9 cellular contexts compared by ENCODE assay signal in genomic region chr2:200454839-200455801, GRCh38. TPM values are rescaled to one million over a fixed set of nuclear protein-coding genes. Genes with fewer than 3 reads are reported as not detected.
DNase-seq lines count a peak whose midpoint lies in the region; ATAC-seq and TF ChIP-seq lines count a peak whose summit lies in the region.
"Had no signal": no experiment of that assay in that cellular context is flagged by ENCODE, and none has a peak within 500 bp of the region (broad histone marks: within the 10 kb centered on the region; RNA-seq: fewer than 3 reads in every experiment).

No MANE protein-coding gene starts in this region.

- H3K4me3 Mint-ChIP-seq in brain = no peak overlapping the region
- H3K4me3 Mint-ChIP-seq in stimulated activated naive CD8-positive, alpha-beta T cell treated with anti-CD3 and anti-CD28 coated beads, Interleukin-15, Interleukin-2, amounts not matched to agents 100 ng/mL and 50 ng/mL, for 24 hours = no peak overlapping the region
- H3K4me3 Mint-ChIP-seq in glutamatergic neuron (ENCODE audit: unreplicated experiment) = no peak overlapping the region
- H3K4me3 Mint-ChIP-seq: central memory CD8-positive, alpha-beta T cell had no signal

- H3K9me3 Mint-ChIP-seq in brain = no peaks in the 10 kb centered on the region
- no peaks in the 10 kb centered on the region for H3K9me3 Mint-ChIP-seq in stimulated activated naive CD8-positive, alpha-beta T cell treated with anti-CD3 and anti-CD28 coated beads, Interleukin-15, Interleukin-2, amounts not matched to agents 100 ng/mL and 50 ng/mL, for 24 hours
- H3K9me3 Mint-ChIP-seq in glutamatergic neuron (ENCODE audit: unreplicated experiment) = no peaks in the 10 kb centered on the region
- H3K9me3 Mint-ChIP-seq: central memory CD8-positive, alpha-beta T cell had no signal

- TF ChIP-seq CTCF in brain (conservative IDR thresholded peaks at IDR 0.05) (no peak), glutamatergic neuron (IDR thresholded peaks at IDR 0.05; ENCODE audit: partially characterized antibody, unreplicated experiment) (no peak)

- H3K4me1 Mint-ChIP-seq in brain = peaks cover 40% of the 10 kb centered on the region
- peaks cover 28% of the 10 kb centered on the region for H3K4me1 Mint-ChIP-seq in stimulated activated naive CD8-positive, alpha-beta T cell treated with anti-CD3 and anti-CD28 coated beads, Interleukin-15, Interleukin-2, amounts not matched to agents 100 ng/mL and 50 ng/mL, for 24 hours (ENCODE audit: low read depth)
- H3K4me1 Mint-ChIP-seq in glutamatergic neuron (ENCODE audit: low read depth, unreplicated experiment) = peaks cover 4% of the 10 kb centered on the region

- H3K36me3 Mint-ChIP-seq in brain (peaks cover 46% of the 10 kb centered on the region), glutamatergic neuron (ENCODE audit: unreplicated experiment) (peaks cover 4% of the 10 kb centered on the region)
- H3K36me3 Mint-ChIP-seq in stimulated activated naive CD8-positive, alpha-beta T cell treated with anti-CD3 and anti-CD28 coated beads, Interleukin-15, Interleukin-2, amounts not matched to agents 100 ng/mL and 50 ng/mL, for 24 hours (ENCODE audit: low read depth) = no peaks in the 10 kb centered on the region

- peak; percentile 71 for ATAC-seq in GM19328 (IDR thresholded peaks at IDR 0.05; ENCODE audit: unreplicated experiment)
- ATAC-seq in HG03139 (IDR thresholded peaks at IDR 0.05; ENCODE audit: unreplicated experiment) = peak; percentile 81

- H3K27me3 Mint-ChIP-seq in brain (no peaks in the 10 kb centered on the region), glutamatergic neuron (ENCODE audit: unreplicated experiment) (peaks cover 2% of the 10 kb centered on the region)
- H3K27me3 Mint-ChIP-seq in stimulated activated naive CD8-positive, alpha-beta T cell treated with anti-CD3 and anti-CD28 coated beads, Interleukin-15, Interleukin-2, amounts not matched to agents 100 ng/mL and 50 ng/mL, for 24 hours = no peaks in the 10 kb centered on the region
- H3K27me3 Mint-ChIP-seq: central memory CD8-positive, alpha-beta T cell had no signal

- H3K27ac Mint-ChIP-seq in brain (peak overlapping the region in 3 of 5 experiments; percentile 48 to 95 (median 73)), glutamatergic neuron (ENCODE audit: unreplicated experiment) (no peak overlapping the region)
- H3K27ac Mint-ChIP-seq in stimulated activated naive CD8-positive, alpha-beta T cell treated with anti-CD3 and anti-CD28 coated beads, Interleukin-15, Interleukin-2, amounts not matched to agents 100 ng/mL and 50 ng/mL, for 24 hours = peak overlapping the region; percentile 23

- DNase-seq in AG08396 (ENCODE audit: low spot score) (peak; percentile 29), NCI-H146 (lab: John Stamatoyannopoulos, UW) (no peak), NCI-H446 (lab: John Stamatoyannopoulos, UW) (no peak), glutamatergic neuron (no peak)

RNA-seq across cellular contexts. Expression of gene KCTD18, which starts 54.7 kb away (rescaled TPM):
- 5.6 TPM for polyA plus RNA-seq in brain (ENCODE audit: insufficient read depth, low read depth, low replicate concordance)
- total RNA-seq in glutamatergic neuron (ENCODE audit: unreplicated experiment) = 4.7 TPM
